In the genomic region with DNA sequence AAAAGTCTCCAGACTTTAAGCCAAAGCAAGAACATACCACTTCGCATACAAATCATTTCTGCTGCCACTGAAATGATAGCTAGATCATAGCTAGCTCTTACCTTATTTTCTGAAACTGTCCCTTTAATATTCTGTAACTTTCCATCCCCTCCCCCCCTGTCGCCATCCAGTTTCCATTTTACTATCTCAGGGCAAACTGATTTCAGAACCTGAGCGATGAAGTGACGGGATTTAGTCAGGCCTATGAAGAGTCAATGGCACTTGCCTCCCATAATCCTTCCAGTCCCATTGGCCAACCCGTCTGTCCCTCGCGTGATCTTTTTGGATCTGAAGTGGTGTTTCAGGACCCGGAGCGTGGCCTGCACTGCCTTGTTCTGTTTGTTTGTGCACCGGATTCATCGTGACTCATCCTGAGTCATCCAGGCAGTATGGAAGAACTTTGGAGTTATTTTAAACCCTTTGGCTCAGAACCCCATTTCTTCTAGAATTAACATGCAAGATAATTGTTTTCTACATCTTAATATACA, we compare ENCODE assay signal across 8 cellular contexts.
DNase-seq lines count a peak whose midpoint lies in the region; ATAC-seq, FAIRE-seq and TF ChIP-seq lines count a peak whose summit lies in the region.

No MANE protein-coding gene starts in this region.

- H3K36me3 Mint-ChIP-seq in CD8-positive, alpha-beta memory T cell, result peaks cover 15 to 35% (median 16%) of the 10 kb centered on the region in 3 donors

- TF ChIP-seq EP300 in GM12878 (IDR thresholded peaks at IDR 0.05; ENCODE audit: borderline replicate concordance in 1 of 2, control insufficient read depth in 1 of 2, low read depth in 2 of 2, low read length in 2 of 2), result no peak

- peak overlapping the region; percentile 53 to 88 (median 81) for H3K4me3 Mint-ChIP-seq in CD8-positive, alpha-beta memory T cell
- H3K4me3 Mint-ChIP-seq in stimulated activated naive CD8-positive, alpha-beta T cell treated with anti-CD3 and anti-CD28 coated beads, Interleukin-15, amount 100 ng/mL, for 72 hours, result peak overlapping the region; percentile 74 to 78

- H3K9me3 ChIP-seq in CD8-positive, alpha-beta memory T cell (ENCODE audit: low read length), result no peaks in the 10 kb centered on the region
- H3K9me3 ChIP-seq in GM12878 (replicated peaks; ENCODE audit: control insufficient read depth, insufficient read depth, low read length), result peaks cover 5% of the 10 kb centered on the region; the same call in 2 of the 3 replicates
- no peaks in the 10 kb centered on the region for H3K9me3 ChIP-seq in left lung

- POLR2A ChIA-PET in CD8-positive, alpha-beta memory T cell (lab: Charles Lee), result interaction anchor here (1.3 to 2.3 kb wide), 2 partner anchors 11 to 41 kb away, joined by 5 to 15 read pairs; no protein-coding TSS in a partner anchor
- POLR2A ChIA-PET in GM12878 (lab: Charles Lee), result interaction anchor here (1.7 kb wide), 1 partner anchor 41 kb away, joined by 4 read pairs; no protein-coding TSS in a partner anchor

- 93% methylated on average over 11 of the region's 11 CpGs for WGBS in GM12878 (ENCODE audit: insufficient coverage, insufficient replicate concordance, low lambda C conversion rate, missing lambda C conversion rate)

- DNase-seq in CD8-positive, alpha-beta memory T cell, result no peak
- DNase-seq in RPMI7951 (ENCODE audit: low read depth) (peak; percentile 99), GM12878 (ENCODE audit: low read depth, low spot score) (no peak), left lung (peak in 1 of 2 donors; percentile 59), NCI-H2029 treated with DMSO at 0.1 percent for 48 hours (lab: John Stamatoyannopoulos, UW) (no peak), NK-92 (lab: John Stamatoyannopoulos, UW; ENCODE audit: unreplicated experiment) (no peak)
- peak; percentile 41 to 66 for DNase-seq in stimulated activated naive CD8-positive, alpha-beta T cell treated with anti-CD3 and anti-CD28 coated beads, Interleukin-15, amount 100 ng/mL, for 72 hours

- H3K79me2 ChIP-seq in GM12878 (ENCODE audit: control insufficient read depth, insufficient read depth, low read length), result no peaks in the 10 kb centered on the region; the same call in 1 of the 2 replicates

- RAD21 ChIA-PET in GM12878 (lab: Charles Lee; ENCODE audit: unreplicated experiment), result interaction anchor here (1.2 to 2.6 kb wide), 4 partner anchors 41 to 186 kb away, joined by 4 to 15 read pairs (median 4); no protein-coding TSS in a partner anchor

- H3K4me1 ChIP-seq in CD8-positive, alpha-beta memory T cell (ENCODE audit: insufficient read depth, low read length), result peaks cover 60% of the 10 kb centered on the region
- H3K4me1 ChIP-seq in GM12878 (ENCODE audit: control insufficient read depth, insufficient read depth, low read length) (peaks cover 39% of the 10 kb centered on the region), left lung (peaks cover 9 to 44% of the 10 kb centered on the region in 2 donors)

- H3K27me3 ChIP-seq in CD8-positive, alpha-beta memory T cell (ENCODE audit: insufficient read depth, low read length, poor library complexity, severe bottlenecking), result no peaks in the 10 kb centered on the region
- H3K27me3 ChIP-seq in GM12878 (replicated peaks in 1 of 2; ENCODE audit: control insufficient read depth in 2 of 2, insufficient read depth in 2 of 2, low read length in 1 of 2) (no peaks in the 10 kb centered on the region), left lung (no peaks in the 10 kb centered on the region)

- peak overlapping the region; percentile 46 for H3K4me3 ChIP-seq in CD8-positive, alpha-beta memory T cell (ENCODE audit: low read length)
- H3K4me3 ChIP-seq in GM12878 (no peak overlapping the region), left lung (no peak overlapping the region)

- no peaks in the 10 kb centered on the region for H4K20me1 ChIP-seq in GM12878 (ENCODE audit: control insufficient read depth, insufficient read depth)

- TF ChIP-seq POLR2A in GM12878 (IDR thresholded peaks at IDR 0.05; ENCODE audit: low read depth, low read length), result no peak

- no peak for TF ChIP-seq CTCF in GM12878 (IDR thresholded peaks at IDR 0.05 in 2 of 3, conservative IDR thresholded peaks at IDR 0.05 in 1 of 3; ENCODE audit: control insufficient read depth in 2 of 3, extremely low read depth in 1 of 3, insufficient read depth in 1 of 3, low read depth in 3 of 3, low read length in 3 of 3)
- no peak for TF ChIP-seq CTCF in left lung (IDR thresholded peaks at IDR 0.05)

- in situ Hi-C loops in GM12878 (cut with MboI), result no loop called here

- no peaks in the 10 kb centered on the region for H3K27me3 Mint-ChIP-seq in CD8-positive, alpha-beta memory T cell
- H3K27me3 Mint-ChIP-seq in stimulated activated naive CD8-positive, alpha-beta T cell treated with anti-CD3 and anti-CD28 coated beads, Interleukin-15, amount 100 ng/mL, for 72 hours, result no peaks in the 10 kb centered on the region

- intact Hi-C loops in GM12878 (cut with micrococcal nuclease; ENCODE audit: unreplicated experiment) (loop anchor here (5.0 kb wide), 1 partner anchor 40 kb away; no protein-coding TSS in a partner anchor), left lung (cut with DNase I) (no loop called here)

- FAIRE-seq in GM12878 (lab: Jason Lieb, UNC), result no peak

- peak overlapping the region; percentile 48 for H3K27ac ChIP-seq in CD8-positive, alpha-beta memory T cell (ENCODE audit: low read depth, low read length)
- H3K27ac ChIP-seq in GM12878 (ENCODE audit: control insufficient read depth, insufficient read depth), result peak overlapping the region; percentile 51
- H3K27ac ChIP-seq in left lung, result peak overlapping the region; percentile 59 to 70

- CTCF ChIA-PET in CD8-positive, alpha-beta memory T cell (lab: Charles Lee), result interaction anchor here (0.9 kb wide), 1 partner anchor 9 kb away, joined by 3 read pairs; no protein-coding TSS in a partner anchor
- CTCF ChIA-PET in GM12878 (lab: Yijun Ruan, JAX), result interaction anchor here (0.8 to 3.0 kb wide), 3 partner anchors 11 to 101 kb away, joined by 3 to 13 read pairs (median 4); no protein-coding TSS in a partner anchor

- SMC1A ChIA-PET in GM12878 (lab: Charles Lee; ENCODE audit: uncharacterized antibody, unreplicated experiment), result interaction anchor here (1.0 to 3.7 kb wide), 6 partner anchors 11 to 181 kb away, joined by 3 to 24 read pairs (median 8); no protein-coding TSS in a partner anchor

- no peak for TF ChIP-seq RAD21 in GM12878 (IDR thresholded peaks at IDR 0.05; ENCODE audit: insufficient read depth, low read depth, low read length)

- H3K4me1 Mint-ChIP-seq in CD8-positive, alpha-beta memory T cell, result peaks cover 56 to 74% (median 72%) of the 10 kb centered on the region in 3 donors
- H3K4me1 Mint-ChIP-seq in stimulated activated naive CD8-positive, alpha-beta T cell treated with anti-CD3 and anti-CD28 coated beads, Interleukin-15, amount 100 ng/mL, for 72 hours, result peaks cover 93% of the 10 kb centered on the region

- no TSS peak for BruUV-seq in GM12878 (replicated peaks; lab: Mats Ljungman, UMichigan)

- peak overlapping the region; percentile 85 to 96 (median 90) for H3K27ac Mint-ChIP-seq in CD8-positive, alpha-beta memory T cell
- H3K27ac Mint-ChIP-seq in stimulated activated naive CD8-positive, alpha-beta T cell treated with anti-CD3 and anti-CD28 coated beads, Interleukin-15, amount 100 ng/mL, for 72 hours, result peak overlapping the region; percentile 94 to 98

- H2AFZ ChIP-seq in GM12878 (ENCODE audit: control insufficient read depth, low read depth, low read length), result no peak overlapping the region

- no peak overlapping the region for H3K9ac ChIP-seq in GM12878 (ENCODE audit: control insufficient read depth, insufficient read depth, low read length)

- no peak overlapping the region for H3K4me2 ChIP-seq in GM12878 (ENCODE audit: control insufficient read depth, insufficient read depth)

- no peak for ATAC-seq in GM12878
- ATAC-seq in left lung, result peak; percentile 56
- peak; percentile 70 for ATAC-seq in stimulated activated naive CD8-positive, alpha-beta T cell treated with anti-CD3 and anti-CD28 coated beads, Interleukin-15, amount 100 ng/mL, for 72 hours
- no peak for ATAC-seq in GM21360 (IDR thresholded peaks at IDR 0.05; ENCODE audit: unreplicated experiment)

- H3K9me3 Mint-ChIP-seq in CD8-positive, alpha-beta memory T cell, result no peaks in the 10 kb centered on the region
- H3K9me3 Mint-ChIP-seq in stimulated activated naive CD8-positive, alpha-beta T cell treated with anti-CD3 and anti-CD28 coated beads, Interleukin-15, amount 100 ng/mL, for 72 hours, result peaks cover 8 to 16% of the 10 kb centered on the region in 2 donors

- H3K36me3 ChIP-seq in CD8-positive, alpha-beta memory T cell (ENCODE audit: insufficient read depth, low read length), result peaks cover 3% of the 10 kb centered on the region
- peaks cover 4 to 5% of the 10 kb centered on the region in 2 experiments; a peak in 2 of 4 replicates for H3K36me3 ChIP-seq in GM12878 (ENCODE audit: control insufficient read depth in 2 of 2, insufficient read depth in 2 of 2, low read length in 1 of 2)
- no peaks in the 10 kb centered on the region for H3K36me3 ChIP-seq in left lung

TF ChIP-seq in GM12878, 131 proteins besides CTCF, POLR2A, EP300 and RAD21 (continues in another document):
- no peak for TF ChIP-seq SUPT20H (IDR thresholded peaks at IDR 0.05; ENCODE audit: borderline replicate concordance, control insufficient read depth, low read depth, low read length)
- no peak for TF ChIP-seq SREBF2 (IDR thresholded peaks at IDR 0.05; ENCODE audit: low read length)
- no peak for TF ChIP-seq ASH2L (IDR thresholded peaks at IDR 0.05; ENCODE audit: borderline replicate concordance, low read depth)
- TF ChIP-seq STAT1 (conservative IDR thresholded peaks at IDR 0.05), result no peak
- TF ChIP-seq FOS (IDR thresholded peaks at IDR 0.05; ENCODE audit: borderline replicate concordance, extremely low read depth, insufficient read length), result no peak
- no peak for TF ChIP-seq NR2F1 (conservative IDR thresholded peaks at IDR 0.05)
- TF ChIP-seq, protein P1, sequence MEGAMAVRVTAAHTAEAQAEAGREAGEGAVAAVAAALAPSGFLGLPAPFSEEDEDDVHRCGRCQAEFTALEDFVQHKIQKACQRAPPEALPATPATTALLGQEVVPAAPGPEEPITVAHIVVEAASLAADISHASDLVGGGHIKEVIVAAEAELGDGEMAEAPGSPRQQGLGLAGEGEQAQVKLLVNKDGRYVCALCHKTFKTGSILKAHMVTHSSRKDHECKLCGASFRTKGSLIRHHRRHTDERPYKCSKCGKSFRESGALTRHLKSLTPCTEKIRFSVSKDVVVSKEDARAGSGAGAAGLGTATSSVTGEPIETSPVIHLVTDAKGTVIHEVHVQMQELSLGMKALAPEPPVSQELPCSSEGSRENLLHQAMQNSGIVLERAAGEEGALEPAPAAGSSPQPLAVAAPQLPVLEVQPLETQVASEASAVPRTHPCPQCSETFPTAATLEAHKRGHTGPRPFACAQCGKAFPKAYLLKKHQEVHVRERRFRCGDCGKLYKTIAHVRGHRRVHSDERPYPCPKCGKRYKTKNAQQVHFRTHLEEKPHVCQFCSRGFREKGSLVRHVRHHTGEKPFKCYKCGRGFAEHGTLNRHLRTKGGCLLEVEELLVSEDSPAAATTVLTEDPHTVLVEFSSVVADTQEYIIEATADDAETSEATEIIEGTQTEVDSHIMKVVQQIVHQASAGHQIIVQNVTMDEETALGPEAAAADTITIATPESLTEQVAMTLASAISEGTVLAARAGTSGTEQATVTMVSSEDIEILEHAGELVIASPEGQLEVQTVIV (IDR thresholded peaks at IDR 0.05; ENCODE audit: borderline replicate concordance, partially characterized antibody), result no peak
- no peak for TF ChIP-seq BACH1 (IDR thresholded peaks at IDR 0.05; ENCODE audit: borderline replicate concordance)

Comparison
In these comparisons a context has a peak if more than half of its experiments do, and no peak if none do; other contexts are left out.
1. DNase-seq: peak in RPMI7951 (single experiment) and stimulated activated naive CD8-positive, alpha-beta T cell treated with anti-CD3 and anti-CD28 coated beads, Interleukin-15, amount 100 ng/mL, for 72 hours (2 of 2); none in CD8-positive, alpha-beta memory T cell (0 of 5), GM12878 (single experiment), NCI-H2029 treated with DMSO at 0.1 percent for 48 hours (single experiment) and NK-92 (single experiment).
2. ATAC-seq: peak in left lung (single experiment) and stimulated activated naive CD8-positive, alpha-beta T cell treated with anti-CD3 and anti-CD28 coated beads, Interleukin-15, amount 100 ng/mL, for 72 hours (single experiment); none in GM12878 (single experiment) and GM21360 (single experiment).
3. Peak in every context shown above with its lines, with median percentiles within 50 percentile points of each other: H3K27ac ChIP-seq.